Comparison of ENCODE assay signal across 9 cellular contexts in the genomic region with DNA sequence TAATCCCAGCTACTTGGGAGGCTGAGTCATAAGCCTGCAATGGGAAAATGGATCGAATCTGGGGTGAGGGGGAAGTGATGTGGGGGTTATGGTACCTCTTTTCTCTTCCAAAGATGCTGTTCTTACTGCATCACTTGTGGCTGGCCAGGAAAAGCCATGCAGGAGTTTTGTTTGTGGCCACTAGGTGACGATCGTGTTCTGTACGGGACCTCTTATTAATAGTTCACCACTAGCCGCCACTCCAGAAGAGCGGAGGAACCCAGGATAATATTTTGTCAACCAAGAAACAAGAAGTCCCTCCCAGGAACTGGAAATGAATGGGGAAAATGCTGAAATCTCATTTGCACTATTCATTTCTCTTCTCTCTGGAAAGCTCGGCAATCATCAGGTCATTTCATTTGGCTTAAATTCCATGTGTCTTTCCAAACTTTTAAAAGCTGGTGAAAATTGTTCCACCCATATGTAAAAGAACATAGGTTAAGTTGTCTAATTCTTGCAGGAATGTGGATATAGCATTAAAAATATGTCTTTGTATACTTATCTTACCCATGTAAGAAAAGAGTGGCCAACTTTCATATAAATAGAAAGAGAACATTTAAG. TPM values are rescaled to one million over a fixed set of nuclear protein-coding genes. Genes with fewer than 3 reads are reported as not detected.
DNase-seq lines count a peak whose midpoint lies in the region; ATAC-seq, FAIRE-seq and TF ChIP-seq lines count a peak whose summit lies in the region.
"Had no signal": no experiment of that assay in that cellular context is flagged by ENCODE, and none has a peak within 500 bp of the region (broad histone marks: within the 10 kb centered on the region; RNA-seq: fewer than 3 reads in every experiment).

No MANE protein-coding gene starts in this region.

- ATAC-seq in HG02852 (IDR thresholded peaks at IDR 0.05; ENCODE audit: unreplicated experiment), result peak; percentile 96
- peak; percentile 100 for ATAC-seq in SK-N-SH treated with all-trans-retinoic acid at 6 μM for 48 hours
- ATAC-seq in HepG2, result peak; percentile 99
- ATAC-seq in stimulated activated memory B cell treated with anti-CD40 and anti-IgM and Interleukin-4, amounts not matched to agents 10 μg/mL and 1 μg/mL and 100 μg/mL, for 72 hours, result peak; percentile 78

- H3K9me3 ChIP-seq in HepG2 (ENCODE audit: low read length), result no peaks in the 10 kb centered on the region
- H3K9me3 ChIP-seq: SJSA1 had no signal

- H3K9me3 Mint-ChIP-seq in stimulated activated memory B cell treated with anti-CD40 and anti-IgM and Interleukin-4, amounts not matched to agents 10 μg/mL and 1 μg/mL and 100 μg/mL, for 72 hours, result no peaks in the 10 kb centered on the region

- TF ChIP-seq POLR2A in HepG2 (IDR thresholded peaks at IDR 0.05; ENCODE audit: insufficient read depth in 1 of 2, low read depth in 2 of 2, low read length in 2 of 2), result no peak

- H3K4me1 ChIP-seq in HepG2 (ENCODE audit: insufficient read depth, low read length), result peaks cover 12% of the 10 kb centered on the region; the same call in 1 of the 2 replicates

- no peaks in the 10 kb centered on the region for H3K27me3 ChIP-seq in HepG2 (ENCODE audit: control insufficient read depth in 1 of 2, insufficient read depth in 2 of 2, low read length in 2 of 2)
- H3K27me3 ChIP-seq: SJSA1 had no signal

- H3K4me3 ChIP-seq in coronary artery (no peak overlapping the region), HepG2 (replicated peaks in 1 of 3; ENCODE audit: insufficient read depth in 1 of 3, low read depth in 2 of 3, low read length in 3 of 3) (no peak overlapping the region)
- H3K4me3 ChIP-seq: SJSA1 had no signal

- CTCF ChIA-PET in HepG2 (lab: Yijun Ruan, JAX; ENCODE audit: low intra/inter-chr PET ratio, low total read pairs), result interaction anchor here (1.2 to 3.1 kb wide), 5 partner anchors 69 to 367 kb away, joined by 3 to 33 read pairs (median 4); no protein-coding TSS in a partner anchor

- peak overlapping the region; percentile 28 for H3K27ac Mint-ChIP-seq in stimulated activated memory B cell treated with anti-CD40 and anti-IgM and Interleukin-4, amounts not matched to agents 10 μg/mL and 1 μg/mL and 100 μg/mL, for 72 hours

- FAIRE-seq in GM18507 (lab: Jason Lieb, UNC), result peak; percentile 72
- FAIRE-seq in HepG2 (lab: Jason Lieb, UNC), result peak; percentile 90

- no TSS peak for BruUV-seq in HepG2 (replicated peaks; lab: Mats Ljungman, UMichigan)

- no peak overlapping the region for H3K4me2 ChIP-seq in HepG2 (ENCODE audit: low read depth, low read length)

- peak; percentile 60 to 68 for DNase-seq in AML-193 (lab: John Stamatoyannopoulos, UW)
- DNase-seq in GM18507 (ENCODE audit: extremely low spot score, insufficient read length, low read depth), result peak; percentile 20
- peak; percentile 15 for DNase-seq in NCI-H1105 (lab: John Stamatoyannopoulos, UW)
- DNase-seq in coronary artery (ENCODE audit: low spot score), result no peak
- peak; percentile 66 for DNase-seq in HepG2 (ENCODE audit: low spot score)

- no peaks in the 10 kb centered on the region for H3K36me3 ChIP-seq in HepG2 (replicated peaks in 1 of 2; ENCODE audit: control insufficient read depth in 1 of 2, insufficient read depth in 2 of 2, low read length in 2 of 2)
- H3K36me3 ChIP-seq: SJSA1 had no signal

- 34% methylated on average over 4 of the region's 7 CpGs for WGBS in HepG2 (ENCODE audit: low lambda C conversion rate)

- peaks cover 34% of the 10 kb centered on the region for H3K36me3 Mint-ChIP-seq in stimulated activated memory B cell treated with anti-CD40 and anti-IgM and Interleukin-4, amounts not matched to agents 10 μg/mL and 1 μg/mL and 100 μg/mL, for 72 hours

- H3K27ac ChIP-seq in coronary artery (no peak overlapping the region), HepG2 (ENCODE audit: extremely low read length, insufficient read depth, low read length) (no peak overlapping the region)
- H3K27ac ChIP-seq: SJSA1 had no signal

- no peaks in the 10 kb centered on the region for H3K27me3 Mint-ChIP-seq in stimulated activated memory B cell treated with anti-CD40 and anti-IgM and Interleukin-4, amounts not matched to agents 10 μg/mL and 1 μg/mL and 100 μg/mL, for 72 hours

- H3K9ac ChIP-seq in HepG2 (ENCODE audit: insufficient read depth, low read depth, low read length), result no peak overlapping the region

- peaks cover 43% of the 10 kb centered on the region for H3K4me1 Mint-ChIP-seq in stimulated activated memory B cell treated with anti-CD40 and anti-IgM and Interleukin-4, amounts not matched to agents 10 μg/mL and 1 μg/mL and 100 μg/mL, for 72 hours

- no peak overlapping the region for H2AFZ ChIP-seq in HepG2 (ENCODE audit: low read length)

- peak; percentile 91 for TF ChIP-seq RAD21 in HepG2 (CRISPR knock-in tag; IDR thresholded peaks at IDR 0.05)

- in situ Hi-C loops in HepG2 (cut with HindIII; ENCODE audit: extremely low pct_ligation_motif_present, low pct_unique_long_range_greater_than_20kb), result loop anchor here (5.0 to 25.0 kb wide), 3 partner anchors 153 to 373 kb away; a partner anchor contains a TSS

- no peaks in the 10 kb centered on the region for H3K79me2 ChIP-seq in HepG2 (ENCODE audit: insufficient read depth, low read length)

- TF ChIP-seq EP300 in HepG2 (IDR thresholded peaks at IDR 0.05; ENCODE audit: low read depth in 2 of 2, low read length in 2 of 2) (no peak), HepG2 (CRISPR knock-in tag; IDR thresholded peaks at IDR 0.05; ENCODE audit: borderline replicate concordance) (no peak)

- intact Hi-C loops in HepG2 (cut with micrococcal nuclease; ENCODE audit: unreplicated experiment), result loop anchor here (1.0 to 10.0 kb wide), 5 partner anchors 69 to 220 kb away; no protein-coding TSS in a partner anchor

- no peak overlapping the region for H3K4me3 Mint-ChIP-seq in stimulated activated memory B cell treated with anti-CD40 and anti-IgM and Interleukin-4, amounts not matched to agents 10 μg/mL and 1 μg/mL and 100 μg/mL, for 72 hours

- TF ChIP-seq CTCF in coronary artery (IDR thresholded peaks at IDR 0.05) (peak; percentile 94), HepG2 (CRISPR knock-in tag; IDR thresholded peaks at IDR 0.05) (peak; percentile 90)

- no peaks in the 10 kb centered on the region for H4K20me1 ChIP-seq in HepG2 (ENCODE audit: insufficient read depth, low read length)

- POLR2A ChIA-PET in HepG2 (lab: Yijun Ruan, JAX), result no interaction called here

TF ChIP-seq in HepG2, 621 proteins besides CTCF, POLR2A, EP300 and RAD21 (continues in another document):
- TF ChIP-seq PHF20 (CRISPR knock-in tag; IDR thresholded peaks at IDR 0.05) (no peak), XRCC5 (optimal IDR thresholded peaks at IDR 0.05; ENCODE audit: low read length) (peak; percentile 56)

RNA-seq across cellular contexts. Expression of a gene that starts 8.9 kb away (rescaled TPM):
- total RNA-seq in HepG2 (2016; rRNA removed; fragmentation: Illumina TruSeq; extraction: Trizol), result not detected in 2 replicates
- total RNA-seq in HepG2 (2016; cell fraction: cytosol; rRNA removed; fragmentation: Illumina TruSeq; extraction: Trizol; ENCODE audit: low read depth), result not detected in 2 replicates
- total RNA-seq in HepG2 (2016; cell fraction: insoluble cytoplasmic fraction; rRNA removed; fragmentation: Illumina TruSeq; extraction: Trizol), result not detected in 2 replicates
- not detected in 2 replicates for total RNA-seq in HepG2 (2016; cell fraction: membrane; rRNA removed; fragmentation: Illumina TruSeq; extraction: Trizol)
- not detected in 2 replicates for total RNA-seq in HepG2 (2016; cell fraction: nucleus; rRNA removed; fragmentation: Illumina TruSeq; extraction: Trizol)
- not detected in 2 replicates for polyA plus RNA-seq in HepG2 (2011; rRNA removed)
- polyA plus RNA-seq in HepG2 (2011; cell fraction: cytosol; rRNA removed), result not detected in 2 replicates
- not detected in 2 replicates for polyA plus RNA-seq in HepG2 (2011; cell fraction: nucleus; rRNA removed)
- not detected in 2 replicates for polyA plus RNA-seq in HepG2 (2012)
- not detected in 2 replicates for polyA plus RNA-seq in HepG2 (2016; cell fraction: cytosol; fragmentation: Illumina TruSeq; extraction: Trizol; ENCODE audit: low read depth)
- polyA plus RNA-seq in HepG2 (2016; cell fraction: insoluble cytoplasmic fraction; fragmentation: Illumina TruSeq; extraction: Trizol; ENCODE audit: low read depth), result not detected in 2 replicates
- polyA plus RNA-seq in HepG2 (2016; cell fraction: membrane; fragmentation: Illumina TruSeq; extraction: Trizol; ENCODE audit: low read depth), result not detected in 2 replicates
- not detected in 2 replicates for polyA plus RNA-seq in HepG2 (2016; cell fraction: nucleus; fragmentation: Illumina TruSeq; extraction: Trizol; ENCODE audit: insufficient read depth, low read depth)
- not detected in 2 replicates for polyA minus RNA-seq in HepG2 (2011; rRNA and poly(A)+ RNA removed; ENCODE audit: low replicate concordance)
- polyA minus RNA-seq in HepG2 (2011; cell fraction: cytosol; rRNA and poly(A)+ RNA removed), result not detected in 2 replicates
- polyA minus RNA-seq in HepG2 (2011; cell fraction: nucleus; rRNA and poly(A)+ RNA removed), result not detected in 2 replicates

RNA-seq across cellular contexts. Expression of a gene that starts 20.9 kb away (rescaled TPM):
- not detected in 2 replicates for total RNA-seq in HepG2 (2016; rRNA removed; fragmentation: Illumina TruSeq; extraction: Trizol)
- total RNA-seq in HepG2 (2016; cell fraction: cytosol; rRNA removed; fragmentation: Illumina TruSeq; extraction: Trizol; ENCODE audit: low read depth), result not detected in 2 replicates
- total RNA-seq in HepG2 (2016; cell fraction: insoluble cytoplasmic fraction; rRNA removed; fragmentation: Illumina TruSeq; extraction: Trizol), result not detected in 2 replicates
- not detected in 2 replicates for total RNA-seq in HepG2 (2016; cell fraction: membrane; rRNA removed; fragmentation: Illumina TruSeq; extraction: Trizol)
- not detected in 2 replicates for total RNA-seq in HepG2 (2016; cell fraction: nucleus; rRNA removed; fragmentation: Illumina TruSeq; extraction: Trizol)
- polyA plus RNA-seq in HepG2 (2011; rRNA removed), result not detected in 2 replicates
- polyA plus RNA-seq in HepG2 (2011; cell fraction: cytosol; rRNA removed), result not detected in 2 replicates
- polyA plus RNA-seq in HepG2 (2011; cell fraction: nucleus; rRNA removed), result not detected in 2 replicates
- polyA plus RNA-seq in HepG2 (2012), result not detected in 2 replicates
- polyA plus RNA-seq in HepG2 (2016; cell fraction: cytosol; fragmentation: Illumina TruSeq; extraction: Trizol; ENCODE audit: low read depth), result not detected in 2 replicates
- not detected in 2 replicates for polyA plus RNA-seq in HepG2 (2016; cell fraction: insoluble cytoplasmic fraction; fragmentation: Illumina TruSeq; extraction: Trizol; ENCODE audit: low read depth)
- not detected in 2 replicates for polyA plus RNA-seq in HepG2 (2016; cell fraction: membrane; fragmentation: Illumina TruSeq; extraction: Trizol; ENCODE audit: low read depth)
- polyA plus RNA-seq in HepG2 (2016; cell fraction: nucleus; fragmentation: Illumina TruSeq; extraction: Trizol; ENCODE audit: insufficient read depth, low read depth), result not detected in 2 replicates
- 0.02 TPM in 1 of 2 replicates, not detected in the other for polyA minus RNA-seq in HepG2 (2011; rRNA and poly(A)+ RNA removed; ENCODE audit: low replicate concordance)
- polyA minus RNA-seq in HepG2 (2011; cell fraction: cytosol; rRNA and poly(A)+ RNA removed), result not detected in 2 replicates
- not detected in 2 replicates for polyA minus RNA-seq in HepG2 (2011; cell fraction: nucleus; rRNA and poly(A)+ RNA removed)
